In the genomic region with DNA sequence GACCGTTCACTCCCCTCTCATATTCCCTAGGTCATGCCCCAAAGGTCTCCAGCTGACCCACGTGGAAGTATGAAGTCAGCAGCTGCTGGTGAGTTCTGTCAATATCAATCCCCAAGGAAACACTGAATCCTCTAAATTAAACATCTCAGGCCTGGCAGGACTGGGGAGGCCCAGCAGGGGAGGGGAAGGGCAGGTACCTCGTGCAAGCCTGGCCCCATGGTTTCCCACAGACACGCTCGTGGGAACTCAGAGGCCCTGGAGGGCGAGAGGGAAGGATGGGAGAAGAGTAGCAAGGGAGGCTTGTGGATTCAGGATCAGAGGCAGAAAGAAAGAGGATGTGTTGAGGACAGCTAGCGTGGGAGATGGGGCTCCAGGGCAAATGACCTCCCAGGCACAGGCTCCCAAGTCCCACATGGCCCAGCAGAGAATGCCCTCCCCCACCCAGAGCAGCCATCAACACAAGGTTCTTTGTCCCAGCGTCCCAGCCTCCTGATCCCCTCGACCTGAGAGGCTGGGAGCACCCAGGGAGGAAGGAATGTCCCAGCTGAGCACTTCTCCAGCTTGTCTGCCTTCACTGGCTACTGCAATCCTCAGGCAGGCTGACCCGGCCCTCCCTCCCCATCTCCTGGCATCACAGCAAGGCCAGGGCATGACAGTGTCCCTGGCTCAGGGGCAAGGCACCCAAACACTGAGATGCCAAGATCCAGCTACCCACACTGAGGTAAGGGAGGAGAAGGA, we compare ENCODE assay signal across 1 cellular context.
TF ChIP-seq lines count a peak whose summit lies in the region.

No MANE protein-coding gene starts in this region.

TF ChIP-seq in HepG2, 621 proteins besides CTCF, POLR2A, EP300 and RAD21 (continued from another document and continues in another):
- TF ChIP-seq ETV5 (CRISPR knock-in tag; IDR thresholded peaks at IDR 0.05; ENCODE audit: borderline replicate concordance) (no peak), JDP2 (CRISPR knock-in tag; IDR thresholded peaks at IDR 0.05; ENCODE audit: borderline replicate concordance) (no peak), ARNT2 (CRISPR knock-in tag; IDR thresholded peaks at IDR 0.05; ENCODE audit: low read depth) (no peak), SAFB2 (CRISPR knock-in tag; IDR thresholded peaks at IDR 0.05; ENCODE audit: borderline replicate concordance, low read depth) (no peak), ZSCAN25 (CRISPR knock-in tag; IDR thresholded peaks at IDR 0.05) (no peak), PHB2 (IDR thresholded peaks at IDR 0.05; ENCODE audit: partially characterized antibody) (no peak), CREB1 (IDR thresholded peaks at IDR 0.05) (no peak), CREB1 (CRISPR knock-in tag; IDR thresholded peaks at IDR 0.05) (no peak), SIX1 (CRISPR knock-in tag; IDR thresholded peaks at IDR 0.05; ENCODE audit: borderline replicate concordance) (no peak), ZNF251 (CRISPR knock-in tag; IDR thresholded peaks at IDR 0.05) (no peak), ZNF678 (CRISPR knock-in tag; IDR thresholded peaks at IDR 0.05) (no peak), GABPB1 (CRISPR knock-in tag; IDR thresholded peaks at IDR 0.05) (0 out of 2 replicates have a peak, but pooled peaks have one; percentile 4), NR2F1 (CRISPR knock-in tag; IDR thresholded peaks at IDR 0.05) (no peak), SALL2 (CRISPR knock-in tag; IDR thresholded peaks at IDR 0.05) (no peak), ZNF138 (CRISPR knock-in tag; IDR thresholded peaks at IDR 0.05; ENCODE audit: low read depth) (no peak), SRSF9 (IDR thresholded peaks at IDR 0.05; ENCODE audit: borderline replicate concordance, insufficient read depth, low read depth, low read length, poor library complexity, severe bottlenecking) (no peak), YEATS4 (CRISPR knock-in tag; IDR thresholded peaks at IDR 0.05; ENCODE audit: borderline replicate concordance) (no peak)
- TF ChIP-seq, protein P1, sequence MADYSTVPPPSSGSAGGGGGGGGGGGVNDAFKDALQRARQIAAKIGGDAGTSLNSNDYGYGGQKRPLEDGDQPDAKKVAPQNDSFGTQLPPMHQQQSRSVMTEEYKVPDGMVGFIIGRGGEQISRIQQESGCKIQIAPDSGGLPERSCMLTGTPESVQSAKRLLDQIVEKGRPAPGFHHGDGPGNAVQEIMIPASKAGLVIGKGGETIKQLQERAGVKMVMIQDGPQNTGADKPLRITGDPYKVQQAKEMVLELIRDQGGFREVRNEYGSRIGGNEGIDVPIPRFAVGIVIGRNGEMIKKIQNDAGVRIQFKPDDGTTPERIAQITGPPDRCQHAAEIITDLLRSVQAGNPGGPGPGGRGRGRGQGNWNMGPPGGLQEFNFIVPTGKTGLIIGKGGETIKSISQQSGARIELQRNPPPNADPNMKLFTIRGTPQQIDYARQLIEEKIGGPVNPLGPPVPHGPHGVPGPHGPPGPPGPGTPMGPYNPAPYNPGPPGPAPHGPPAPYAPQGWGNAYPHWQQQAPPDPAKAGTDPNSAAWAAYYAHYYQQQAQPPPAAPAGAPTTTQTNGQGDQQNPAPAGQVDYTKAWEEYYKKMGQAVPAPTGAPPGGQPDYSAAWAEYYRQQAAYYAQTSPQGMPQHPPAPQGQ (CRISPR knock-in tag; IDR thresholded peaks at IDR 0.05; ENCODE audit: borderline replicate concordance), result no peak
- TF ChIP-seq, protein P2, sequence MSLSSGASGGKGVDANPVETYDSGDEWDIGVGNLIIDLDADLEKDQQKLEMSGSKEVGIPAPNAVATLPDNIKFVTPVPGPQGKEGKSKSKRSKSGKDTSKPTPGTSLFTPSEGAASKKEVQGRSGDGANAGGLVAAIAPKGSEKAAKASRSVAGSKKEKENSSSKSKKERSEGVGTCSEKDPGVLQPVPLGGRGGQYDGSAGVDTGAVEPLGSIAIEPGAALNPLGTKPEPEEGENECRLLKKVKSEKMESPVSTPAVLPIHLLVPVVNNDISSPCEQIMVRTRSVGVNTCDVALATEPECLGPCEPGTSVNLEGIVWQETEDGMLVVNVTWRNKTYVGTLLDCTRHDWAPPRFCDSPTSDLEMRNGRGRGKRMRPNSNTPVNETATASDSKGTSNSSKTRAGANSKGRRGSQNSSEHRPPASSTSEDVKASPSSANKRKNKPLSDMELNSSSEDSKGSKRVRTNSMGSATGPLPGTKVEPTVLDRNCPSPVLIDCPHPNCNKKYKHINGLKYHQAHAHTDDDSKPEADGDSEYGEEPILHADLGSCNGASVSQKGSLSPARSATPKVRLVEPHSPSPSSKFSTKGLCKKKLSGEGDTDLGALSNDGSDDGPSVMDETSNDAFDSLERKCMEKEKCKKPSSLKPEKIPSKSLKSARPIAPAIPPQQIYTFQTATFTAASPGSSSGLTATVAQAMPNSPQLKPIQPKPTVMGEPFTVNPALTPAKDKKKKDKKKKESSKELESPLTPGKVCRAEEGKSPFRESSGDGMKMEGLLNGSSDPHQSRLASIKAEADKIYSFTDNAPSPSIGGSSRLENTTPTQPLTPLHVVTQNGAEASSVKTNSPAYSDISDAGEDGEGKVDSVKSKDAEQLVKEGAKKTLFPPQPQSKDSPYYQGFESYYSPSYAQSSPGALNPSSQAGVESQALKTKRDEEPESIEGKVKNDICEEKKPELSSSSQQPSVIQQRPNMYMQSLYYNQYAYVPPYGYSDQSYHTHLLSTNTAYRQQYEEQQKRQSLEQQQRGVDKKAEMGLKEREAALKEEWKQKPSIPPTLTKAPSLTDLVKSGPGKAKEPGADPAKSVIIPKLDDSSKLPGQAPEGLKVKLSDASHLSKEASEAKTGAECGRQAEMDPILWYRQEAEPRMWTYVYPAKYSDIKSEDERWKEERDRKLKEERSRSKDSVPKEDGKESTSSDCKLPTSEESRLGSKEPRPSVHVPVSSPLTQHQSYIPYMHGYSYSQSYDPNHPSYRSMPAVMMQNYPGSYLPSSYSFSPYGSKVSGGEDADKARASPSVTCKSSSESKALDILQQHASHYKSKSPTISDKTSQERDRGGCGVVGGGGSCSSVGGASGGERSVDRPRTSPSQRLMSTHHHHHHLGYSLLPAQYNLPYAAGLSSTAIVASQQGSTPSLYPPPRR (CRISPR knock-in tag; IDR thresholded peaks at IDR 0.05; ENCODE audit: borderline replicate concordance), result no peak
- TF ChIP-seq, protein P3, sequence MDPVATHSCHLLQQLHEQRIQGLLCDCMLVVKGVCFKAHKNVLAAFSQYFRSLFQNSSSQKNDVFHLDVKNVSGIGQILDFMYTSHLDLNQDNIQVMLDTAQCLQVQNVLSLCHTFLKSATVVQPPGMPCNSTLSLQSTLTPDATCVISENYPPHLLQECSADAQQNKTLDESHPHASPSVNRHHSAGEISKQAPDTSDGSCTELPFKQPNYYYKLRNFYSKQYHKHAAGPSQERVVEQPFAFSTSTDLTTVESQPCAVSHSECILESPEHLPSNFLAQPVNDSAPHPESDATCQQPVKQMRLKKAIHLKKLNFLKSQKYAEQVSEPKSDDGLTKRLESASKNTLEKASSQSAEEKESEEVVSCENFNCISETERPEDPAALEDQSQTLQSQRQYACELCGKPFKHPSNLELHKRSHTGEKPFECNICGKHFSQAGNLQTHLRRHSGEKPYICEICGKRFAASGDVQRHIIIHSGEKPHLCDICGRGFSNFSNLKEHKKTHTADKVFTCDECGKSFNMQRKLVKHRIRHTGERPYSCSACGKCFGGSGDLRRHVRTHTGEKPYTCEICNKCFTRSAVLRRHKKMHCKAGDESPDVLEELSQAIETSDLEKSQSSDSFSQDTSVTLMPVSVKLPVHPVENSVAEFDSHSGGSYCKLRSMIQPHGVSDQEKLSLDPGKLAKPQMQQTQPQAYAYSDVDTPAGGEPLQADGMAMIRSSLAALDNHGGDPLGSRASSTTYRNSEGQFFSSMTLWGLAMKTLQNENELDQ (CRISPR knock-in tag; IDR thresholded peaks at IDR 0.05; ENCODE audit: borderline replicate concordance), result no peak
- TF ChIP-seq, protein P4, sequence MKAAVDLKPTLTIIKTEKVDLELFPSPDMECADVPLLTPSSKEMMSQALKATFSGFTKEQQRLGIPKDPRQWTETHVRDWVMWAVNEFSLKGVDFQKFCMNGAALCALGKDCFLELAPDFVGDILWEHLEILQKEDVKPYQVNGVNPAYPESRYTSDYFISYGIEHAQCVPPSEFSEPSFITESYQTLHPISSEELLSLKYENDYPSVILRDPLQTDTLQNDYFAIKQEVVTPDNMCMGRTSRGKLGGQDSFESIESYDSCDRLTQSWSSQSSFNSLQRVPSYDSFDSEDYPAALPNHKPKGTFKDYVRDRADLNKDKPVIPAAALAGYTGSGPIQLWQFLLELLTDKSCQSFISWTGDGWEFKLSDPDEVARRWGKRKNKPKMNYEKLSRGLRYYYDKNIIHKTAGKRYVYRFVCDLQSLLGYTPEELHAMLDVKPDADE (CRISPR knock-in tag; IDR thresholded peaks at IDR 0.05), result no peak
- TF ChIP-seq, protein P5, sequence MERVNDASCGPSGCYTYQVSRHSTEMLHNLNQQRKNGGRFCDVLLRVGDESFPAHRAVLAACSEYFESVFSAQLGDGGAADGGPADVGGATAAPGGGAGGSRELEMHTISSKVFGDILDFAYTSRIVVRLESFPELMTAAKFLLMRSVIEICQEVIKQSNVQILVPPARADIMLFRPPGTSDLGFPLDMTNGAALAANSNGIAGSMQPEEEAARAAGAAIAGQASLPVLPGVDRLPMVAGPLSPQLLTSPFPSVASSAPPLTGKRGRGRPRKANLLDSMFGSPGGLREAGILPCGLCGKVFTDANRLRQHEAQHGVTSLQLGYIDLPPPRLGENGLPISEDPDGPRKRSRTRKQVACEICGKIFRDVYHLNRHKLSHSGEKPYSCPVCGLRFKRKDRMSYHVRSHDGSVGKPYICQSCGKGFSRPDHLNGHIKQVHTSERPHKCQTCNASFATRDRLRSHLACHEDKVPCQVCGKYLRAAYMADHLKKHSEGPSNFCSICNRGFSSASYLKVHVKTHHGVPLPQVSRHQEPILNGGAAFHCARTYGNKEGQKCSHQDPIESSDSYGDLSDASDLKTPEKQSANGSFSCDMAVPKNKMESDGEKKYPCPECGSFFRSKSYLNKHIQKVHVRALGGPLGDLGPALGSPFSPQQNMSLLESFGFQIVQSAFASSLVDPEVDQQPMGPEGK (CRISPR knock-in tag; IDR thresholded peaks at IDR 0.05), result peak; percentile 23; the same call in 1 of the 2 replicates
- TF ChIP-seq, protein P6, sequence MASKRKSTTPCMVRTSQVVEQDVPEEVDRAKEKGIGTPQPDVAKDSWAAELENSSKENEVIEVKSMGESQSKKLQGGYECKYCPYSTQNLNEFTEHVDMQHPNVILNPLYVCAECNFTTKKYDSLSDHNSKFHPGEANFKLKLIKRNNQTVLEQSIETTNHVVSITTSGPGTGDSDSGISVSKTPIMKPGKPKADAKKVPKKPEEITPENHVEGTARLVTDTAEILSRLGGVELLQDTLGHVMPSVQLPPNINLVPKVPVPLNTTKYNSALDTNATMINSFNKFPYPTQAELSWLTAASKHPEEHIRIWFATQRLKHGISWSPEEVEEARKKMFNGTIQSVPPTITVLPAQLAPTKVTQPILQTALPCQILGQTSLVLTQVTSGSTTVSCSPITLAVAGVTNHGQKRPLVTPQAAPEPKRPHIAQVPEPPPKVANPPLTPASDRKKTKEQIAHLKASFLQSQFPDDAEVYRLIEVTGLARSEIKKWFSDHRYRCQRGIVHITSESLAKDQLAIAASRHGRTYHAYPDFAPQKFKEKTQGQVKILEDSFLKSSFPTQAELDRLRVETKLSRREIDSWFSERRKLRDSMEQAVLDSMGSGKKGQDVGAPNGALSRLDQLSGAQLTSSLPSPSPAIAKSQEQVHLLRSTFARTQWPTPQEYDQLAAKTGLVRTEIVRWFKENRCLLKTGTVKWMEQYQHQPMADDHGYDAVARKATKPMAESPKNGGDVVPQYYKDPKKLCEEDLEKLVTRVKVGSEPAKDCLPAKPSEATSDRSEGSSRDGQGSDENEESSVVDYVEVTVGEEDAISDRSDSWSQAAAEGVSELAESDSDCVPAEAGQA (IDR thresholded peaks at IDR 0.05; ENCODE audit: low read depth), result no peak
- TF ChIP-seq, protein P6 (CRISPR knock-in tag; IDR thresholded peaks at IDR 0.05; ENCODE audit: borderline replicate concordance), result no peak
- TF ChIP-seq, protein P7, sequence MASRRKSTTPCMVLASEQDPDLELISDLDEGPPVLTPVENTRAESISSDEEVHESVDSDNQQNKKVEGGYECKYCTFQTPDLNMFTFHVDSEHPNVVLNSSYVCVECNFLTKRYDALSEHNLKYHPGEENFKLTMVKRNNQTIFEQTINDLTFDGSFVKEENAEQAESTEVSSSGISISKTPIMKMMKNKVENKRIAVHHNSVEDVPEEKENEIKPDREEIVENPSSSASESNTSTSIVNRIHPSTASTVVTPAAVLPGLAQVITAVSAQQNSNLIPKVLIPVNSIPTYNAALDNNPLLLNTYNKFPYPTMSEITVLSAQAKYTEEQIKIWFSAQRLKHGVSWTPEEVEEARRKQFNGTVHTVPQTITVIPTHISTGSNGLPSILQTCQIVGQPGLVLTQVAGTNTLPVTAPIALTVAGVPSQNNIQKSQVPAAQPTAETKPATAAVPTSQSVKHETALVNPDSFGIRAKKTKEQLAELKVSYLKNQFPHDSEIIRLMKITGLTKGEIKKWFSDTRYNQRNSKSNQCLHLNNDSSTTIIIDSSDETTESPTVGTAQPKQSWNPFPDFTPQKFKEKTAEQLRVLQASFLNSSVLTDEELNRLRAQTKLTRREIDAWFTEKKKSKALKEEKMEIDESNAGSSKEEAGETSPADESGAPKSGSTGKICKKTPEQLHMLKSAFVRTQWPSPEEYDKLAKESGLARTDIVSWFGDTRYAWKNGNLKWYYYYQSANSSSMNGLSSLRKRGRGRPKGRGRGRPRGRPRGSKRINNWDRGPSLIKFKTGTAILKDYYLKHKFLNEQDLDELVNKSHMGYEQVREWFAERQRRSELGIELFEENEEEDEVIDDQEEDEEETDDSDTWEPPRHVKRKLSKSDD (CRISPR knock-in tag; IDR thresholded peaks at IDR 0.05; ENCODE audit: low read depth), result no peak
- TF ChIP-seq, protein P8, sequence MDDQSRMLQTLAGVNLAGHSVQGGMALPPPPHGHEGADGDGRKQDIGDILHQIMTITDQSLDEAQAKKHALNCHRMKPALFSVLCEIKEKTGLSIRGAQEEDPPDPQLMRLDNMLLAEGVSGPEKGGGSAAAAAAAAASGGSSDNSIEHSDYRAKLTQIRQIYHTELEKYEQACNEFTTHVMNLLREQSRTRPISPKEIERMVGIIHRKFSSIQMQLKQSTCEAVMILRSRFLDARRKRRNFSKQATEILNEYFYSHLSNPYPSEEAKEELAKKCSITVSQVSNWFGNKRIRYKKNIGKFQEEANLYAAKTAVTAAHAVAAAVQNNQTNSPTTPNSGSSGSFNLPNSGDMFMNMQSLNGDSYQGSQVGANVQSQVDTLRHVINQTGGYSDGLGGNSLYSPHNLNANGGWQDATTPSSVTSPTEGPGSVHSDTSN (CRISPR knock-in tag; IDR thresholded peaks at IDR 0.05; ENCODE audit: borderline replicate concordance), result no peak
